In the genomic region with DNA sequence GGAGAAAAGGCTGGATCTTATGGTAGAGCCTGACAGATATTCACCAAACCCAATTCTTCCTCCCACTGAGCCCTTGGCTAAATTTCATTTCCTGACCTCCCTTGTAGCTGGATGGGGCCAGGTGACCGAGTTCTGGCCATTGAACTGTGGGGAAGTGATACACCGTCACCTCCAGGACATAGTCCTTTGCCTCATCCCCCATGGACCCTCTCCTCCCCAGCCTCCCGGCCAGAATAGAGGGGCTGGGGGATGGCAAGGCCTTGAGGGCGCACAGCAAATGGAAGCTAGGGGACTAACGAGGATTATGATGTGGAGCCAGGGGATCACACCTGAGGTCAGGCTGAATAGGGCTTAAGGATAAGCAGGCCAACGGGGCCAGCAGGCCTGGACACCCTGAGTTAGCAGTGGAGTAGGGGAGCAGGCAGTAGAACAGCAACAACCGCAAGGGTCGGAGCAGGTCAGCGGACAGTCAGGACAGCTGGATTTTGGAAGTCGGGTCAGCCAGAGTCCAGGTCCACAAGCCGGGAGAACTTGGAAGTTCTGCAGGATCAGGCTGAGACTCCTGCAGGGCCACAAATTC, we compare ENCODE assay signal across 17 cellular contexts. TPM values are rescaled to one million over a fixed set of nuclear protein-coding genes. Genes with fewer than 3 reads are reported as not detected.
"Had no signal": no experiment of that assay in that cellular context is flagged by ENCODE, and none has a peak within 500 bp of the region (broad histone marks: within the 10 kb centered on the region; RNA-seq: fewer than 3 reads in every experiment).

No MANE protein-coding gene starts in this region.

- H3K4me2 ChIP-seq: hepatocyte had no signal

- H3K27me3 Mint-ChIP-seq: activated B cell treated with CpG ODN at 0.5 μM for 24 hours had no signal

- H3K4me3 Mint-ChIP-seq: activated B cell treated with CpG ODN at 0.5 μM for 24 hours; activated naive CD4-positive, alpha-beta T cell treated with anti-CD3 and anti-CD28 coated beads, Interleukin-2, amount 50 U/mL, for 24 hours; type B pancreatic cell had no signal

- H3K4me3 ChIP-seq: body of pancreas, colonic mucosa, esophagus muscularis mucosa, hepatocyte, lung, suprapubic skin had no signal

- H3K27ac ChIP-seq: body of pancreas, colonic mucosa, esophagus muscularis mucosa, hepatocyte, suprapubic skin had no signal

- ATAC-seq: body of pancreas had no signal

- H3K36me3 Mint-ChIP-seq: type B pancreatic cell had no signal

- H3K79me2 ChIP-seq: hepatocyte had no signal

- H3K9me3 Mint-ChIP-seq: activated B cell treated with CpG ODN at 0.5 μM for 24 hours; activated naive CD4-positive, alpha-beta T cell treated with anti-CD3 and anti-CD28 coated beads, Interleukin-2, amount 50 U/mL, for 24 hours; T-helper 1 cell treated with Interleukin-12 subunit alpha and Interleukin-12 subunit beta and Interleukin-4 antibody, amounts not matched to agents 30 μg/mL and 1 μg/mL, for 36 hours; type B pancreatic cell had no signal

- H3K27ac Mint-ChIP-seq: activated naive CD4-positive, alpha-beta T cell treated with anti-CD3 and anti-CD28 coated beads, Interleukin-2, amount 50 U/mL, for 24 hours; type B pancreatic cell had no signal

- DNase-seq: activated B cell treated with CpG ODN at 0.5 μM for 24 hours; activated CD4-positive, alpha-beta T cell treated with anti-CD3 and anti-CD28 coated beads for 48 hours; activated effector memory CD4-positive, alpha-beta T cell treated with anti-CD3 and anti-CD28 coated beads, Interleukin-2, amount 50 U/mL, for 16 hours; activated T-cell treated with anti-CD3 and anti-CD28 coated beads, Interleukin-2, amount 50 U/mL, for 1 hour; amygdala; body of pancreas; central memory CD4-positive, alpha-beta T cell; colonic mucosa; islet precursor cell; stimulated activated CD4-positive, alpha-beta T cell treated with anti-CD3 and anti-CD28 coated beads, Interleukin-1b, Interleukin-23, amount 100 ng/mL, for 48 hours had no signal

- H3K27me3 ChIP-seq: body of pancreas, colonic mucosa, hepatocyte, suprapubic skin had no signal

- H3K4me1 ChIP-seq: body of pancreas, colonic mucosa, esophagus muscularis mucosa, suprapubic skin had no signal

- H3K36me3 ChIP-seq: colonic mucosa, suprapubic skin had no signal

RNA-seq across cellular contexts. Expression of gene BATF3, which starts 15.0 kb away (rescaled TPM):
- total RNA-seq: hepatocyte had no signal
